Comparison of ENCODE assay signal across 19 cellular contexts in the genomic region with DNA sequence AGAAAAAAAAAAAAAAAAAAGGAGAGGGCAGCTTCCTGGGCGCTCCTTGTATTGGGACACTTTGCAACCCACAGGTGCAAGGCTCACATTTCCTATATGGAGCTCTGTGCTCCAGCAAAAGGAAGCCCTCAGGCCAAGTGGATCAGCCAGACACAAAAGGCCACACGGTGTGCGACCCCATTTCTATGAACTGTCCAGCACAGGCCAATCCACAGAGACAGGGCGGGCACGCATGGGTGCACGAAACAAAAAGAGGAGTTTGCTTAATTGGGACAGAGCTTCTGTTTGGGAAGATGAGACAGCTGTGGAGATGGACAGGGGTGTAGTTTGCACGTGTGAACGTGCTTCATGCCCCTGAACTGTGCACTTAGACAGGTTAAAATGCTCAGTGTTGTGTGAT. TPM values are rescaled to one million over a fixed set of nuclear protein-coding genes. Genes with fewer than 3 reads are reported as not detected.
DNase-seq lines count a peak whose midpoint lies in the region; ATAC-seq and TF ChIP-seq lines count a peak whose summit lies in the region.
"Had no signal": no experiment of that assay in that cellular context is flagged by ENCODE, and none has a peak within 500 bp of the region (broad histone marks: within the 10 kb centered on the region; RNA-seq: fewer than 3 reads in every experiment).

No MANE protein-coding gene starts in this region.

- no peak for TF ChIP-seq CTCF in neutrophil (IDR thresholded peaks at IDR 0.05)
- no peak for TF ChIP-seq CTCF in H9 (conservative IDR thresholded peaks at IDR 0.05)

- no peaks in the 10 kb centered on the region for H3K36me3 Mint-ChIP-seq in activated CD4-positive, alpha-beta T cell treated with anti-CD3 and anti-CD28 coated beads, Interleukin-2, amount 10 ng/mL, durations not matched to agents 7 days and 5 days (ENCODE audit: low read depth)
- H3K36me3 Mint-ChIP-seq in activated naive CD8-positive, alpha-beta T cell treated with anti-CD3 and anti-CD28 coated beads, Interleukin-2, amount 50 U/mL, for 24 hours (ENCODE audit: low read depth) = no peaks in the 10 kb centered on the region
- no peaks in the 10 kb centered on the region for H3K36me3 Mint-ChIP-seq in H9 (ENCODE audit: insufficient read depth in 1 of 3, low read depth in 3 of 3)
- H3K36me3 Mint-ChIP-seq: CD14-positive monocyte had no signal

- no peak overlapping the region for H4K5ac ChIP-seq in H9 (ENCODE audit: insufficient read length, low read depth, low read length)

- H3K14ac ChIP-seq in H9 (ENCODE audit: insufficient read depth, low read length) = no peak overlapping the region

- H3K4me3 Mint-ChIP-seq in activated CD4-positive, alpha-beta T cell treated with anti-CD3 and anti-CD28 coated beads, Interleukin-2, amount 10 ng/mL, durations not matched to agents 7 days and 5 days = no peak overlapping the region
- peak overlapping the region; percentile 43 for H3K4me3 Mint-ChIP-seq in activated naive CD8-positive, alpha-beta T cell treated with anti-CD3 and anti-CD28 coated beads, Interleukin-2, amount 50 U/mL, for 24 hours
- no peak overlapping the region; a peak in 1 of 5 replicates for H3K4me3 Mint-ChIP-seq in H9

- no peak overlapping the region for H4K8ac ChIP-seq in H9 (replicated peaks; ENCODE audit: insufficient read length, low read depth, low read length)

- H3K18ac ChIP-seq in H9 (ENCODE audit: insufficient read length, low read depth, low read length) = no peak overlapping the region

- H3K27me3 Mint-ChIP-seq in activated CD4-positive, alpha-beta T cell treated with anti-CD3 and anti-CD28 coated beads, Interleukin-2, amount 10 ng/mL, durations not matched to agents 7 days and 5 days = no peaks in the 10 kb centered on the region
- H3K27me3 Mint-ChIP-seq in activated naive CD8-positive, alpha-beta T cell treated with anti-CD3 and anti-CD28 coated beads, Interleukin-2, amount 50 U/mL, for 24 hours = no peaks in the 10 kb centered on the region
- peaks cover 12% of the 10 kb centered on the region for H3K27me3 Mint-ChIP-seq in H9 (ENCODE audit: low read depth)

- H3K23ac ChIP-seq in H9 (ENCODE audit: insufficient read length, low read depth, low read length) = no peak overlapping the region

- peak overlapping the region in 4 of 11 experiments; percentile 13 to 52 (median 46); a peak in 2 of 22 replicates for H3K9ac ChIP-seq in BLaER1 treated with 17β-estradiol and CSF1 and Interleukin-3, amounts not matched to agents 10 nM and 100 nM
- no peak overlapping the region for H3K9ac ChIP-seq in H9 (ENCODE audit: extremely low read depth, insufficient read length, low read length)
- H3K9ac ChIP-seq: GM23248 had no signal

- no peaks in the 10 kb centered on the region for H3K23me2 ChIP-seq in H9 (ENCODE audit: insufficient read length, low read depth, low read length, poor library complexity, severe bottlenecking)

- no peaks in the 10 kb centered on the region for H3K9me3 Mint-ChIP-seq in activated CD4-positive, alpha-beta T cell treated with anti-CD3 and anti-CD28 coated beads, Interleukin-2, amount 10 ng/mL, durations not matched to agents 7 days and 5 days
- H3K9me3 Mint-ChIP-seq in activated naive CD8-positive, alpha-beta T cell treated with anti-CD3 and anti-CD28 coated beads, Interleukin-2, amount 50 U/mL, for 24 hours = no peaks in the 10 kb centered on the region
- no peaks in the 10 kb centered on the region for H3K9me3 Mint-ChIP-seq in H9

- H2AK5ac ChIP-seq in H9 (ENCODE audit: insufficient read length, low read length) = no peak overlapping the region

- no peak overlapping the region for H3K4ac ChIP-seq in H9 (ENCODE audit: low read depth, low read length)

- no peak overlapping the region for H4K91ac ChIP-seq in H9 (ENCODE audit: insufficient read length, low read depth, low read length)

- H2BK15ac ChIP-seq in H9 (ENCODE audit: low read depth, low read length) = no peak overlapping the region

- H2AFZ ChIP-seq in H9 (ENCODE audit: low read length) = no peak overlapping the region

- peak overlapping the region; percentile 31 for H3K27ac Mint-ChIP-seq in activated CD4-positive, alpha-beta T cell treated with anti-CD3 and anti-CD28 coated beads, Interleukin-2, amount 10 ng/mL, durations not matched to agents 7 days and 5 days
- peak overlapping the region; percentile 67 for H3K27ac Mint-ChIP-seq in activated naive CD8-positive, alpha-beta T cell treated with anti-CD3 and anti-CD28 coated beads, Interleukin-2, amount 50 U/mL, for 24 hours
- no peak overlapping the region; a peak in 1 of 7 replicates for H3K27ac Mint-ChIP-seq in H9

- H3K4me2 ChIP-seq in BLaER1 treated with 17β-estradiol and CSF1 and Interleukin-3, amounts not matched to agents 10 nM and 100 nM = peak overlapping the region; percentile 67 to 97 (median 80)
- H3K4me2 ChIP-seq in H9 (ENCODE audit: insufficient read depth, insufficient read length, low read length) = no peak overlapping the region

- no peak overlapping the region for H3K56ac ChIP-seq in H9 (ENCODE audit: insufficient read length, low read depth, low read length)

- H3K4me3 ChIP-seq in BLaER1 treated with 17β-estradiol and CSF1 and Interleukin-3, amounts not matched to agents 10 nM and 100 nM = no peak overlapping the region
- no peak overlapping the region for H3K4me3 ChIP-seq in neutrophil (ENCODE audit: low read depth in 1 of 2, low read length in 1 of 2)
- H3K4me3 ChIP-seq: K562 had no signal

- H3K9me3 ChIP-seq in BLaER1 treated with 17β-estradiol and CSF1 and Interleukin-3, amounts not matched to agents 10 nM and 100 nM (replicated peaks in 1 of 11) = no peaks in the 10 kb centered on the region
- H3K9me3 ChIP-seq in neutrophil = no peaks in the 10 kb centered on the region
- no peaks in the 10 kb centered on the region for H3K9me3 ChIP-seq in H9 (ENCODE audit: control insufficient read depth, low read depth, low read length)
- H3K9me3 ChIP-seq: Caco-2 had no signal

- H3K4me1 Mint-ChIP-seq in activated CD4-positive, alpha-beta T cell treated with anti-CD3 and anti-CD28 coated beads, Interleukin-2, amount 10 ng/mL, durations not matched to agents 7 days and 5 days = peaks cover 39% of the 10 kb centered on the region
- H3K4me1 Mint-ChIP-seq in activated naive CD8-positive, alpha-beta T cell treated with anti-CD3 and anti-CD28 coated beads, Interleukin-2, amount 50 U/mL, for 24 hours = peaks cover 47% of the 10 kb centered on the region
- H3K4me1 Mint-ChIP-seq in H9 = no peaks in the 10 kb centered on the region; a peak in 1 of 4 replicates

- peaks cover 67 to 87% (median 76%) of the 10 kb centered on the region in 10 experiments for H3K4me1 ChIP-seq in BLaER1 treated with 17β-estradiol and CSF1 and Interleukin-3, amounts not matched to agents 10 nM and 100 nM
- H3K4me1 ChIP-seq in neutrophil (ENCODE audit: control insufficient read depth in 1 of 2, insufficient read depth in 1 of 2, low read depth in 1 of 2, low read length in 1 of 2) = peaks cover 42 to 47% of the 10 kb centered on the region in 2 experiments
- no peaks in the 10 kb centered on the region for H3K4me1 ChIP-seq in H9 (ENCODE audit: insufficient read depth, low read length)
- H3K4me1 ChIP-seq: Caco-2 had no signal

- no peak overlapping the region for H2BK120ac ChIP-seq in H9 (ENCODE audit: low read depth, low read length, poor library complexity, severe bottlenecking)

- CTCF ChIA-PET in activated CD4-positive, alpha-beta T cell treated with anti-CD3 and anti-CD28 coated beads, Interleukin-2, amount 10 ng/mL, durations not matched to agents 7 days and 5 days (lab: Charles Lee) = interaction anchor here (1.3 to 2.6 kb wide), 2 partner anchors 13 to 55 kb away, joined by 3 to 15 read pairs; partner anchors contain the start of genes APBA3 and MRPL54

- H4K20me1 ChIP-seq in BLaER1 treated with 17β-estradiol and CSF1 and Interleukin-3, amounts not matched to agents 10 nM and 100 nM = no peaks in the 10 kb centered on the region
- peaks cover 2% of the 10 kb centered on the region for H4K20me1 ChIP-seq in H9 (ENCODE audit: control insufficient read depth, insufficient read depth, insufficient read length)

- no peaks in the 10 kb centered on the region for H3K79me1 ChIP-seq in H9 (ENCODE audit: insufficient read depth, low read depth, low read length, poor library complexity, severe bottlenecking)

- H2BK12ac ChIP-seq in H9 (ENCODE audit: insufficient read length, low read depth, low read length) = no peak overlapping the region

- peak overlapping the region in 4 of 11 experiments; percentile 14 to 63 (median 40); a peak in 6 of 22 replicates for H3K27ac ChIP-seq in BLaER1 treated with 17β-estradiol and CSF1 and Interleukin-3, amounts not matched to agents 10 nM and 100 nM
- H3K27ac ChIP-seq in neutrophil = peak overlapping the region; percentile 64
- H3K27ac ChIP-seq in H9 (ENCODE audit: insufficient read length, low read depth, low read length) = no peak overlapping the region
- H3K27ac ChIP-seq: GM23248 had no signal

- no peak for DNase-seq in activated CD4-positive, alpha-beta T cell treated with anti-CD3 and anti-CD28 coated beads, Interleukin-2, amount 10 ng/mL, durations not matched to agents 7 days and 5 days
- no peak for DNase-seq in activated CD4-positive, alpha-beta T cell treated with anti-CD3 and anti-CD28 coated beads, Interleukin-2, amount 50 U/mL, for 1 hour
- no peak for DNase-seq in activated naive CD8-positive, alpha-beta T cell treated with anti-CD3 and anti-CD28 coated beads, Interleukin-2, amount 50 U/mL, for 24 hours
- no peak for DNase-seq in dermis blood vessel endothelial cell
- DNase-seq in H9 = no peak
- DNase-seq: Caco-2, NCI-H1048, NCI-H146, NCI-H2081 treated with DMSO at 0.1 percent for 48 hours, NCI-H524 treated with DMSO at 0.1 percent for 48 hours, RPMI8226 had no signal

- no CpG with 5 or more reads among the region's 8 CpGs for WGBS in H9 (ENCODE audit: extremely low coverage, insufficient read length, low lambda C conversion rate)

- no peaks in the 10 kb centered on the region for H3K79me2 ChIP-seq in H9 (ENCODE audit: insufficient read depth, low read length)

- no peak overlapping the region for H2BK20ac ChIP-seq in H9 (ENCODE audit: low read depth, low read length, poor library complexity, severe bottlenecking)

- ATAC-seq in activated naive CD8-positive, alpha-beta T cell treated with anti-CD3 and anti-CD28 coated beads, Interleukin-2, amount 50 U/mL, for 24 hours = no peak
- ATAC-seq in GM21529 (IDR thresholded peaks at IDR 0.05; ENCODE audit: unreplicated experiment) = no peak
- ATAC-seq: K562 had no signal

- H2BK5ac ChIP-seq in H9 (ENCODE audit: insufficient read length, low read length) = no peak overlapping the region

- no peaks in the 10 kb centered on the region for H3K36me3 ChIP-seq in BLaER1 treated with 17β-estradiol and CSF1 and Interleukin-3, amounts not matched to agents 10 nM and 100 nM
- no peaks in the 10 kb centered on the region for H3K36me3 ChIP-seq in neutrophil

- H3T11ph ChIP-seq in H9 (ENCODE audit: low read length) = no peak overlapping the region

- H3K27me3 ChIP-seq in BLaER1 treated with 17β-estradiol and CSF1 and Interleukin-3, amounts not matched to agents 10 nM and 100 nM = no peaks in the 10 kb centered on the region
- no peaks in the 10 kb centered on the region for H3K27me3 ChIP-seq in neutrophil
- no peaks in the 10 kb centered on the region for H3K27me3 ChIP-seq in H9 (ENCODE audit: insufficient read depth, low read length)

- POLR2A ChIA-PET in activated CD4-positive, alpha-beta T cell treated with anti-CD3 and anti-CD28 coated beads, Interleukin-2, amount 10 ng/mL, durations not matched to agents 7 days and 5 days (lab: Charles Lee) = no interaction called here

RNA-seq across cellular contexts. Expression of gene MATK, which starts 31.6 kb away (rescaled TPM):
- 10 to 100 TPM; 14.8 to 18.3 TPM for total RNA-seq in activated CD4-positive, alpha-beta T cell treated with anti-CD3 and anti-CD28 coated beads, Interleukin-2, amount 10 ng/mL, durations not matched to agents 7 days and 5 days
- total RNA-seq in dermis blood vessel endothelial cell = 0.19 and 0.34 TPM in 2 replicates
- 11.0 and 13.5 TPM in 2 replicates for total RNA-seq in H9 (2021)
- total RNA-seq: GM23248, M059J had no signal

RNA-seq across cellular contexts. Expression of gene RAX2, which starts 45.7 kb away (rescaled TPM):
- not detected for total RNA-seq in activated CD4-positive, alpha-beta T cell treated with anti-CD3 and anti-CD28 coated beads, Interleukin-2, amount 10 ng/mL, durations not matched to agents 7 days and 5 days
- not detected in 2 replicates for total RNA-seq in dermis blood vessel endothelial cell
- total RNA-seq in H9 (2021) = not detected in 2 replicates
- total RNA-seq: A172, Caco-2, GM23248, K562, M059J had no signal

RNA-seq across cellular contexts. Expression of gene ZFR2, which starts 51.1 kb away (rescaled TPM):
- under 1 TPM in 1 of 2 experiments, not detected in 1; 0.37 TPM for total RNA-seq in activated CD4-positive, alpha-beta T cell treated with anti-CD3 and anti-CD28 coated beads, Interleukin-2, amount 10 ng/mL, durations not matched to agents 7 days and 5 days
- 0.17 TPM in 1 of 2 replicates, not detected in the other for total RNA-seq in dermis blood vessel endothelial cell
- total RNA-seq in H9 (2021) = 18.3 and 18.5 TPM in 2 replicates
- total RNA-seq: A172, Caco-2, GM23248, M059J had no signal

RNA-seq across cellular contexts. Expression of gene MRPL54, which starts 55.3 kb away (rescaled TPM):
- 10 to 100 TPM; 78.4 to 81.3 TPM for total RNA-seq in activated CD4-positive, alpha-beta T cell treated with anti-CD3 and anti-CD28 coated beads, Interleukin-2, amount 10 ng/mL, durations not matched to agents 7 days and 5 days
- total RNA-seq in dermis blood vessel endothelial cell (30.3 and 55.8 TPM in 2 replicates), H9 (2021) (60.0 and 65.5 TPM in 2 replicates)

RNA-seq across cellular contexts. Expression of gene APBA3, which starts 56.3 kb away (rescaled TPM):
- total RNA-seq in activated CD4-positive, alpha-beta T cell treated with anti-CD3 and anti-CD28 coated beads, Interleukin-2, amount 10 ng/mL, durations not matched to agents 7 days and 5 days = 10 to 100 TPM; 45.8 to 46.2 TPM
- total RNA-seq in dermis blood vessel endothelial cell = 26.5 and 33.5 TPM in 2 replicates
- 21.3 and 21.8 TPM in 2 replicates for total RNA-seq in H9 (2021)

Comparison
In these comparisons a context has a peak if more than half of its experiments do, and no peak if none do; other contexts are left out.
1. H3K27ac Mint-ChIP-seq: peak in activated CD4-positive, alpha-beta T cell treated with anti-CD3 and anti-CD28 coated beads, Interleukin-2, amount 10 ng/mL, durations not matched to agents 7 days and 5 days (single experiment) and activated naive CD8-positive, alpha-beta T cell treated with anti-CD3 and anti-CD28 coated beads, Interleukin-2, amount 50 U/mL, for 24 hours (single experiment); none in H9 (0 of 3).
2. RNA of gene ZFR2, which starts 51.1 kb away (total RNA-seq): 18.3 to 18.5 TPM in H9; 0.37 TPM in activated CD4-positive, alpha-beta T cell treated with anti-CD3 and anti-CD28 coated beads, Interleukin-2, amount 10 ng/mL, durations not matched to agents 7 days and 5 days and 0.17 TPM in dermis blood vessel endothelial cell; every median in the first group is over 10 times any median in the second.